ENCODE assay signal across 8 cellular contexts in the genomic region with DNA sequence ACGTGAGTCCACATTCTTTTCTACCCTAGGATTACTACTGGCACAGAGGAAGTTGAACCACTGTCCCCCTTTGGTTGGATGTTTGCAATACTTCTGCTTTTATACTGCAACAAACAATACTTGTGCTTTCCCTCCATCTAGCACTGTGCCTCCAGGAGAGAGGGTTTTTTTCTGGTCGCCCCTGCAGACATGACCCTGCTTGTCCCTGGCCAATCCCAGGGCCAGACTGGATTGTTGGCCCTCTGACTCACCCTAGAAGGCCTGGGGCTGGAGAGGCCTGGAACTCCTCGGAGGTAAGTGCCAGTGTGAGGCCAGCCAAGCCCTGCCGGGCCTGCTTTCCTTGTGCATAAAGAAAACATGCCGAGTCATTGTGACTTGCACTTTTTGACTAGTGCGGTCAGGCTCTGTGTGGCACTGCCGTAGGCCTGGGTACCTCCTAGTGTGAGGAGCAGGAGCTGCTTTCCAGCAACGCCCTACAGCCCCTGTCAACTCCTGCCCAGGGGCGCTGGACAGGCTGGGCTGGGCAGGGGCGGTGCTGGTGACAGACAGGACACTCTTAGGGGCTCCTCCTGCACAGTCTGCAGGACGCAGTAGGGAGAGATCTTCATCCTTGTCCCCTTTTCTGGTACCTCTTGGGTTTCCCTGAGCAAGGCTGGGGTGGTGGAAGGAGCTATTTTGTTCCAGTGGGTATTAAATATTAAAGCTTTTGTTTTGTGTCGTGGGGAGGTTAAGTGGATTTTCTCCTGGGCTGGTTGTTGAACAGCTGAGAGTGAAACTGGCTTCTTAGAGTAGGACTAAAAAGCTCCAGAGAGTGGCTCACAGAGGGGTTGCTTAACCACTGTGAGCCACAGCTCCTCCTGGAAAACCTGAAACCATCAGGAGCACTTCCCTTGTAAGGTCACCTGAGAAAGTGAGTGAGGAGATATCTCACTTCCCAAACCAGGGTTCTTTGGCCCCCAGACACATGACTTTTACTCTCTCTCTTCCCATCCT. TPM values are rescaled to one million over a fixed set of nuclear protein-coding genes. Genes with fewer than 3 reads are reported as not detected.
A peak's percentile ranks its signal among the peaks of the same experiment; 100 is the strongest.
DNase-seq lines count a peak whose midpoint lies in the region; ATAC-seq, FAIRE-seq and TF ChIP-seq lines count a peak whose summit lies in the region.

No MANE protein-coding gene starts in this region.

- DNase-seq in activated CD4-positive, alpha-beta T cell treated with anti-CD3 and anti-CD28 coated beads for 36 hours: peak; percentile 47
- no peak for DNase-seq in activated CD4-positive, alpha-beta T cell treated with anti-CD3 and anti-CD28 coated beads, Interleukin-2, amount 50 U/mL, for 4 hours
- DNase-seq in NCI-H748 treated with DMSO at 0.1 percent for 48 hours (lab: John Stamatoyannopoulos, UW) (peak; percentile 19), amniotic epithelial cell (ENCODE audit: low read depth) (peak; percentile 96), heart right ventricle (peak; percentile 78 to 84), pancreas (peak; percentile 80 to 91 (median 88))
- no peak for DNase-seq in CD8-positive, alpha-beta T cell

- 22 to 33% methylated on average over 12 of the region's 12 CpGs for WGBS in heart right ventricle, 2 donors
- WGBS in pancreas, 2 donors: 32 to 35% methylated on average over 12 of the region's 12 CpGs

- H3K36me3 ChIP-seq in heart right ventricle (no peaks in the 10 kb centered on the region), pancreas (no peaks in the 10 kb centered on the region)
- no peaks in the 10 kb centered on the region for H3K36me3 ChIP-seq in CD8-positive, alpha-beta T cell (ENCODE audit: insufficient read depth, low read length)

- H3K9me3 Mint-ChIP-seq in activated CD4-positive, alpha-beta T cell treated with anti-CD3 and anti-CD28 coated beads for 36 hours (ENCODE audit: low read depth): no peaks in the 10 kb centered on the region
- H3K9me3 Mint-ChIP-seq in CD8-positive, alpha-beta T cell: no peaks in the 10 kb centered on the region

- H3K9me3 ChIP-seq in heart right ventricle (no peaks in the 10 kb centered on the region), pancreas (no peaks in the 10 kb centered on the region)
- no peaks in the 10 kb centered on the region for H3K9me3 ChIP-seq in CD8-positive, alpha-beta T cell (ENCODE audit: low read length)

- H3K27ac Mint-ChIP-seq in activated CD4-positive, alpha-beta T cell treated with anti-CD3 and anti-CD28 coated beads for 36 hours: peak overlapping the region; percentile 3
- H3K27ac Mint-ChIP-seq in CD8-positive, alpha-beta T cell: no peak overlapping the region

- peak; percentile 74 for ATAC-seq in activated CD4-positive, alpha-beta T cell treated with anti-CD3 and anti-CD28 coated beads for 36 hours
- peak; percentile 57 for ATAC-seq in HG03342 (IDR thresholded peaks at IDR 0.05; ENCODE audit: unreplicated experiment)
- ATAC-seq in heart right ventricle: peak; percentile 87 to 97 (median 96)
- peak; percentile 95 to 98 (median 97) for ATAC-seq in pancreas
- ATAC-seq in CD8-positive, alpha-beta T cell: no peak

- CTCF ChIA-PET in activated CD4-positive, alpha-beta T cell treated with anti-CD3 and anti-CD28 coated beads for 36 hours (lab: Charles Lee): interaction anchor here (0.5 to 0.7 kb wide), 2 partner anchors 22 to 178 kb away, joined by 3 read pairs; no protein-coding TSS in a partner anchor
- CTCF ChIA-PET in CD8-positive, alpha-beta T cell (lab: Charles Lee): no interaction called here

- H3K4me3 ChIP-seq in heart right ventricle: peak overlapping the region in 1 of 10 donors; percentile 34
- no peak overlapping the region for H3K4me3 ChIP-seq in pancreas
- H3K4me3 ChIP-seq in CD8-positive, alpha-beta T cell (ENCODE audit: low read depth, low read length): no peak overlapping the region

- peaks cover 8% of the 10 kb centered on the region for H3K4me1 Mint-ChIP-seq in activated CD4-positive, alpha-beta T cell treated with anti-CD3 and anti-CD28 coated beads for 36 hours
- H3K4me1 Mint-ChIP-seq in CD8-positive, alpha-beta T cell (ENCODE audit: low read depth): peaks cover 6% of the 10 kb centered on the region

- no peaks in the 10 kb centered on the region for H3K27me3 ChIP-seq in heart right ventricle
- H3K27me3 ChIP-seq in pancreas: no peaks in the 10 kb centered on the region
- H3K27me3 ChIP-seq in CD8-positive, alpha-beta T cell (ENCODE audit: insufficient read depth, low read length): no peaks in the 10 kb centered on the region

- H3K27me3 Mint-ChIP-seq in activated CD4-positive, alpha-beta T cell treated with anti-CD3 and anti-CD28 coated beads for 36 hours: no peaks in the 10 kb centered on the region
- H3K27me3 Mint-ChIP-seq in CD8-positive, alpha-beta T cell (ENCODE audit: low read depth): no peaks in the 10 kb centered on the region

- POLR2A ChIA-PET in activated CD4-positive, alpha-beta T cell treated with anti-CD3 and anti-CD28 coated beads for 36 hours (lab: Charles Lee): no interaction called here
- POLR2A ChIA-PET in CD8-positive, alpha-beta T cell (lab: Charles Lee): interaction anchor here (0.5 to 0.6 kb wide), 2 partner anchors 13 to 46 kb away, joined by 3 to 6 read pairs; no protein-coding TSS in a partner anchor

- intact Hi-C loops in activated CD4-positive, alpha-beta T cell treated with anti-CD3 and anti-CD28 coated beads for 36 hours (cut with DNase I, micrococcal nuclease): no loop called here
- intact Hi-C loops in heart right ventricle (cut with DNase I): no loop called here
- intact Hi-C loops in pancreas (cut with DNase I): no loop called here
- intact Hi-C loops in CD8-positive, alpha-beta T cell (cut with DNase I, micrococcal nuclease): no loop called here

- no peaks in the 10 kb centered on the region for H3K36me3 Mint-ChIP-seq in activated CD4-positive, alpha-beta T cell treated with anti-CD3 and anti-CD28 coated beads for 36 hours (ENCODE audit: low read depth)
- H3K36me3 Mint-ChIP-seq in CD8-positive, alpha-beta T cell: no peaks in the 10 kb centered on the region

- peaks cover 0 to 24% (median 16%) of the 10 kb centered on the region in 9 donors for H3K4me1 ChIP-seq in heart right ventricle
- peaks cover 11 to 13% (median 12%) of the 10 kb centered on the region in 3 donors for H3K4me1 ChIP-seq in pancreas
- H3K4me1 ChIP-seq in CD8-positive, alpha-beta T cell (ENCODE audit: insufficient read depth, low read length): peaks cover 7% of the 10 kb centered on the region

- peak overlapping the region; percentile 73 to 92 (median 84) for H3K27ac ChIP-seq in heart right ventricle
- H3K27ac ChIP-seq in pancreas: peak overlapping the region; percentile 11 to 77 (median 62)
- no peak overlapping the region for H3K27ac ChIP-seq in CD8-positive, alpha-beta T cell (ENCODE audit: low read depth, low read length)

- FAIRE-seq in pancreas (lab: Jason Lieb, UNC): no peak

- TF ChIP-seq CTCF in heart right ventricle (IDR thresholded peaks at IDR 0.05) (peak in 3 of 9 donors; percentile 6 to 16 (median 14)), pancreas (IDR thresholded peaks at IDR 0.05) (no peak)
- no peak for TF ChIP-seq CTCF in CD8-positive, alpha-beta T cell (IDR thresholded peaks at IDR 0.05)

- H3K4me3 Mint-ChIP-seq in activated CD4-positive, alpha-beta T cell treated with anti-CD3 and anti-CD28 coated beads for 36 hours: no peak overlapping the region
- no peak overlapping the region for H3K4me3 Mint-ChIP-seq in CD8-positive, alpha-beta T cell

RNA-seq across cellular contexts. Expression of a gene that starts 14.4 kb away (rescaled TPM):
- 100 to 1,000 TPM; 320 to 418 TPM for total RNA-seq in activated CD4-positive, alpha-beta T cell treated with anti-CD3 and anti-CD28 coated beads for 36 hours
- total RNA-seq in heart right ventricle (10 to 100 TPM; 16.5 to 81.8 (median 25.1) TPM), pancreas (100 to 1,000 TPM; 153 to 306 (median 208) TPM)
- polyA plus RNA-seq in heart right ventricle (10 to 100 TPM; 54.6 to 91.4 TPM), pancreas (100 to 1,000 TPM; 114 to 122 TPM)
- total RNA-seq in CD8-positive, alpha-beta T cell: 10 to 100 TPM; 94.5 to 99.9 TPM

Comparison
In these comparisons a context has a peak if more than half of its experiments do, and no peak if none do; other contexts are left out.
1. DNase-seq: peak in activated CD4-positive, alpha-beta T cell treated with anti-CD3 and anti-CD28 coated beads for 36 hours (single experiment), NCI-H748 treated with DMSO at 0.1 percent for 48 hours (single experiment), amniotic epithelial cell (single experiment), heart right ventricle (2 of 2) and pancreas (6 of 6); none in activated CD4-positive, alpha-beta T cell treated with anti-CD3 and anti-CD28 coated beads, Interleukin-2, amount 50 U/mL, for 4 hours (0 of 2) and CD8-positive, alpha-beta T cell (0 of 7).